ENCODE assay signal across 10 cellular contexts in the genomic region with DNA sequence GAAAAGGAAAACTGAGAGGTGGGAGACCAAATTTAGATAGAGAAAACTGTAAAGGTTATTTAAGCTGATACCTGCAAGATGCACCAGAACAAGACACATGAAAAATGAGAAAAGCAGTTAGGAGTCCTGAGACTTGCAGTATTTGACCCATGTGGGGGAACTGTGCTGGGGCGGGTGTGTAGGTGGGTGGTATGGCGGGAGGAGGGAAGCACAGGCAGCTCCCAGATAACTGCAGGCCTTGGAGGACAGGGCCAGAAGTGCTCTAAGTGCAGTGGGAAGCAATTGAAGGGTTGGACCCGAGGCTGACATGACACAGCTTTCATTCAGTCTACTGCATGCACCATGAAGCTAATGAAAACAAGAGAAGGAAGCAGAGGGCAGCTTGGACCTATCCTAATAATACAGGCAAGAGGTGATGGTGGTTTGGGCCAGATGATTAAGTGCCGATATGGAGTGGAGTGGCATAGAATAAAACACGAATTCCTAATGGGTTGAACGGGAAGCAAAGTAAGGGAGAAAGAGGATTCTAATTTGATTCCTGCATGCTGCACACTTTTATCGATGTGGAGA. TPM values are rescaled to one million over a fixed set of nuclear protein-coding genes. Genes with fewer than 3 reads are reported as not detected.
DNase-seq lines count a peak whose midpoint lies in the region; ATAC-seq and TF ChIP-seq lines count a peak whose summit lies in the region.
"Had no signal": no experiment of that assay in that cellular context is flagged by ENCODE, and none has a peak within 500 bp of the region (broad histone marks: within the 10 kb centered on the region; RNA-seq: fewer than 3 reads in every experiment).

No MANE protein-coding gene starts in this region.

- TF ChIP-seq EP300 in suprapubic skin (IDR thresholded peaks at IDR 0.05), result no peak

- H3K79me2 ChIP-seq in fibroblast of lung (ENCODE audit: control insufficient read depth, insufficient read depth, low read length), result no peaks in the 10 kb centered on the region

- H3K9ac ChIP-seq in ES-I3 (ENCODE audit: low read depth, low read length) (peak overlapping the region; percentile 73; the same call in 1 of the 2 replicates), fibroblast of lung (ENCODE audit: insufficient read depth, low read length) (no peak overlapping the region)

- no peaks in the 10 kb centered on the region for H3K27me3 ChIP-seq in fibroblast of lung (ENCODE audit: control insufficient read depth, insufficient read depth, low read length)
- H3K27me3 ChIP-seq in suprapubic skin, result no peaks in the 10 kb centered on the region
- no peaks in the 10 kb centered on the region for H3K27me3 ChIP-seq in body of pancreas
- H3K27me3 ChIP-seq: cardiac muscle cell had no signal

- peaks cover 12% of the 10 kb centered on the region for H3K27me3 Mint-ChIP-seq in osteocyte (ENCODE audit: unreplicated experiment)

- no peaks in the 10 kb centered on the region for H3K9me3 ChIP-seq in ES-I3 (ENCODE audit: control insufficient read depth, insufficient read depth, low read length)
- no peaks in the 10 kb centered on the region for H3K9me3 ChIP-seq in fibroblast of lung (ENCODE audit: control insufficient read depth, insufficient read depth, low read depth, low read length)
- no peaks in the 10 kb centered on the region for H3K9me3 ChIP-seq in suprapubic skin
- H3K9me3 ChIP-seq in body of pancreas, result no peaks in the 10 kb centered on the region

- TF ChIP-seq CTCF in fibroblast of lung (conservative IDR thresholded peaks at IDR 0.05 in 1 of 2, IDR thresholded peaks at IDR 0.05 in 1 of 2; ENCODE audit: low read depth in 1 of 2, low read length in 2 of 2) (no peak), osteocyte (IDR thresholded peaks at IDR 0.05) (no peak), suprapubic skin (IDR thresholded peaks at IDR 0.05) (no peak), body of pancreas (IDR thresholded peaks at IDR 0.05) (no peak)

- no peak overlapping the region for H3K27ac Mint-ChIP-seq in osteocyte (ENCODE audit: unreplicated experiment)

- H4K20me1 ChIP-seq in fibroblast of lung (ENCODE audit: control insufficient read depth, extremely low read depth, insufficient read depth, low read length), result no peaks in the 10 kb centered on the region

- H3K4me3 ChIP-seq in fibroblast of lung (replicated peaks in 1 of 4; ENCODE audit: control extremely low read depth in 1 of 4, insufficient read depth in 1 of 4, low read depth in 3 of 4, low read length in 4 of 4) (peak overlapping the region in 3 of 4 experiments; percentile 43 to 68 (median 54)), suprapubic skin (no peak overlapping the region), body of pancreas (no peak overlapping the region)

- no peaks in the 10 kb centered on the region for H3K9me3 Mint-ChIP-seq in osteocyte (ENCODE audit: unreplicated experiment)

- peak overlapping the region; percentile 79 for H3K4me3 Mint-ChIP-seq in osteocyte (ENCODE audit: unreplicated experiment)

- no peaks in the 10 kb centered on the region for H3K36me3 Mint-ChIP-seq in osteocyte (ENCODE audit: unreplicated experiment)

- peaks cover 8% of the 10 kb centered on the region for H3K4me1 Mint-ChIP-seq in osteocyte (ENCODE audit: unreplicated experiment)

- no peak overlapping the region for H3K27ac ChIP-seq in fibroblast of lung (ENCODE audit: insufficient read depth, low read length)
- H3K27ac ChIP-seq in suprapubic skin, result no peak overlapping the region
- H3K27ac ChIP-seq in body of pancreas, result no peak overlapping the region
- H3K27ac ChIP-seq: cardiac muscle cell had no signal

- peak overlapping the region; percentile 57 for H3K4me2 ChIP-seq in fibroblast of lung (ENCODE audit: extremely low read depth, insufficient read depth, low read length)

- DNase-seq in NCI-H2227 treated with DMSO at 0.1 percent for 48 hours (lab: John Stamatoyannopoulos, UW), result peak; percentile 48
- no peak for DNase-seq in fibroblast of lung (ENCODE audit: low read depth in 2 of 2)
- DNase-seq in osteocyte (ENCODE audit: extremely low spot score, unreplicated experiment), result no peak
- no peak for DNase-seq in suprapubic skin (ENCODE audit: low spot score in 2 of 2)
- DNase-seq in islet precursor cell, result no peak
- DNase-seq in body of pancreas, result no peak

- 82% methylated on average over 7 of the region's 7 CpGs for WGBS in suprapubic skin
- 67 to 69% methylated on average over 7 of the region's 7 CpGs for WGBS in body of pancreas, 2 donors

- intact Hi-C loops in body of pancreas (cut with DNase I), result no loop called here

- H3K4me1 ChIP-seq in ES-I3 (ENCODE audit: insufficient read depth, low read length) (peaks cover 12% of the 10 kb centered on the region), fibroblast of lung (ENCODE audit: control insufficient read depth, extremely low read depth, insufficient read depth, low read length) (no peaks in the 10 kb centered on the region), suprapubic skin (peaks cover 6% of the 10 kb centered on the region), body of pancreas (no peaks in the 10 kb centered on the region)

- no peak for ATAC-seq in body of pancreas

- peak overlapping the region; percentile 86 for H2AFZ ChIP-seq in fibroblast of lung (ENCODE audit: low read length)

- H3K36me3 ChIP-seq in ES-I3 (ENCODE audit: insufficient read depth, low read length) (no peaks in the 10 kb centered on the region), fibroblast of lung (ENCODE audit: control insufficient read depth, insufficient read depth, low read length) (no peaks in the 10 kb centered on the region), suprapubic skin (no peaks in the 10 kb centered on the region), body of pancreas (replicated peaks in 1 of 2; ENCODE audit: insufficient read depth in 1 of 2, low read depth in 2 of 2) (no peaks in the 10 kb centered on the region)
- H3K36me3 ChIP-seq: cardiac muscle cell had no signal

- TF ChIP-seq POLR2A in suprapubic skin (IDR thresholded peaks at IDR 0.05), result no peak
- no peak for TF ChIP-seq POLR2A in body of pancreas (IDR thresholded peaks at IDR 0.05)

RNA-seq across cellular contexts. Expression of a gene that starts 48.0 kb away (rescaled TPM):
- total RNA-seq in fibroblast of lung (1.0 and 5.1 TPM in 2 replicates), osteocyte (not detected in 2 replicates), suprapubic skin (under 1 TPM in 3 of 4 donors, not detected in 1; 0.08 to 0.29 (median 0.16) TPM), body of pancreas (1 to 10 TPM in 1 of 2 donors, under 1 TPM in 1; 0.52 to 5.3 TPM)
- 0.25 and 2.2 TPM in 2 replicates for polyA plus RNA-seq in fibroblast of lung
- 0.14 and 1.3 TPM in 2 replicates for polyA plus RNA-seq in fibroblast of lung (2012)
- 0.27 and 0.59 TPM in 2 replicates for polyA minus RNA-seq in fibroblast of lung (ENCODE audit: low replicate concordance)
- total RNA-seq: cardiac muscle cell, G401 had no signal
- polyA plus RNA-seq: cardiac muscle cell, neural cell had no signal

Comparison
In these comparisons a context has a peak if more than half of its experiments do, and no peak if none do; other contexts are left out.
1. H3K4me3 ChIP-seq: peak in fibroblast of lung (3 of 4); none in suprapubic skin (single experiment) and body of pancreas (0 of 2).